Comparison of ENCODE assay signal across 8 cellular contexts in genomic region chr10:103763374-103764202, GRCh38.
DNase-seq lines count a peak whose midpoint lies in the region; ATAC-seq lines count a peak whose summit lies in the region.

No MANE protein-coding gene starts in this region.

- intact Hi-C loops in posterior vena cava (cut with DNase I), result no loop called here

- ATAC-seq in GM19452 (IDR thresholded peaks at IDR 0.05; ENCODE audit: unreplicated experiment) (peak; percentile 50), GM21390 (IDR thresholded peaks at IDR 0.05; ENCODE audit: unreplicated experiment) (no peak), HG02610 (IDR thresholded peaks at IDR 0.05; ENCODE audit: unreplicated experiment) (no peak)

- H3K9me3 Mint-ChIP-seq in T-helper 1 cell treated with Interleukin-12 subunit alpha and Interleukin-12 subunit beta and Interleukin-4 antibody, amounts not matched to agents 30 μg/mL and 1 μg/mL, for 36 hours, result no peaks in the 10 kb centered on the region

- H3K27me3 Mint-ChIP-seq in T-helper 1 cell treated with Interleukin-12 subunit alpha and Interleukin-12 subunit beta and Interleukin-4 antibody, amounts not matched to agents 30 μg/mL and 1 μg/mL, for 36 hours (ENCODE audit: low read depth), result no peaks in the 10 kb centered on the region

- H3K36me3 Mint-ChIP-seq in T-helper 1 cell treated with Interleukin-12 subunit alpha and Interleukin-12 subunit beta and Interleukin-4 antibody, amounts not matched to agents 30 μg/mL and 1 μg/mL, for 36 hours (ENCODE audit: low read depth), result no peaks in the 10 kb centered on the region

- peak overlapping the region; percentile 22 for H3K4me3 Mint-ChIP-seq in T-helper 1 cell treated with Interleukin-12 subunit alpha and Interleukin-12 subunit beta and Interleukin-4 antibody, amounts not matched to agents 30 μg/mL and 1 μg/mL, for 36 hours

- H3K27me3 ChIP-seq in iPS-15b (ENCODE audit: control insufficient read depth, insufficient read depth, low read length) (no peaks in the 10 kb centered on the region), MG63 (no peaks in the 10 kb centered on the region)

- no peak overlapping the region for H3K4me3 ChIP-seq in iPS-15b (ENCODE audit: low read depth, low read length)
- H3K4me3 ChIP-seq in MG63, result no peak overlapping the region

- H3K4me1 Mint-ChIP-seq in T-helper 1 cell treated with Interleukin-12 subunit alpha and Interleukin-12 subunit beta and Interleukin-4 antibody, amounts not matched to agents 30 μg/mL and 1 μg/mL, for 36 hours (ENCODE audit: low read depth), result peaks cover 65% of the 10 kb centered on the region

- no peaks in the 10 kb centered on the region for H3K36me3 ChIP-seq in iPS-15b (ENCODE audit: control insufficient read depth, insufficient read depth, low read length)
- H3K36me3 ChIP-seq in MG63, result no peaks in the 10 kb centered on the region

- peak overlapping the region; percentile 23 for H3K27ac Mint-ChIP-seq in T-helper 1 cell treated with Interleukin-12 subunit alpha and Interleukin-12 subunit beta and Interleukin-4 antibody, amounts not matched to agents 30 μg/mL and 1 μg/mL, for 36 hours

- DNase-seq in AML-193 (lab: John Stamatoyannopoulos, UW) (peak; percentile 87 to 92), MG63 (no peak), posterior vena cava (ENCODE audit: low spot score) (no peak)

- H3K9ac ChIP-seq in iPS-15b (ENCODE audit: low read depth, low read length), result peak overlapping the region; percentile 5

- H3K9me3 ChIP-seq in iPS-15b (ENCODE audit: control insufficient read depth, insufficient read depth, low read length) (no peaks in the 10 kb centered on the region), MG63 (no peaks in the 10 kb centered on the region)

- H3K4me1 ChIP-seq in iPS-15b (ENCODE audit: control insufficient read depth, insufficient read depth, low read length), result peaks cover 10% of the 10 kb centered on the region

Comparison
In these comparisons a context has a peak if more than half of its experiments do, and no peak if none do; other contexts are left out.
1. DNase-seq: peak in AML-193 (2 of 2); none in MG63 (single experiment) and posterior vena cava (single experiment).